ENCODE assay signal across 2 cellular contexts in genomic region chr6:80433010-80433665, GRCh38.
A peak's percentile ranks its signal among the peaks of the same experiment; 100 is the strongest.
TF ChIP-seq lines count a peak whose summit lies in the region.

No MANE protein-coding gene starts in this region.

TF ChIP-seq in HepG2, 621 proteins besides CTCF, POLR2A, EP300 and RAD21:
- TF ChIP-seq SNAPC2 (CRISPR knock-in tag; IDR thresholded peaks at IDR 0.05) (no peak), ZBTB44 (CRISPR knock-in tag; IDR thresholded peaks at IDR 0.05) (no peak), IKZF1 (IDR thresholded peaks at IDR 0.05) (no peak), ATF5 (CRISPR knock-in tag; IDR thresholded peaks at IDR 0.05; ENCODE audit: low read depth) (no peak), ATF6 (CRISPR knock-in tag; conservative IDR thresholded peaks at IDR 0.05) (no peak)
TF ChIP-seq in HepG2: peak in this region for 0.

TF ChIP-seq in H1, 55 proteins besides CTCF, POLR2A, EP300 and RAD21:
- TF ChIP-seq NRF1 (IDR thresholded peaks at IDR 0.05; ENCODE audit: low read depth, low read length) (no peak), CHD2 (IDR thresholded peaks at IDR 0.05; ENCODE audit: low read length) (no peak), SIRT6 (IDR thresholded peaks at IDR 0.05; ENCODE audit: low read length) (no peak), YY1 (IDR thresholded peaks at IDR 0.05; ENCODE audit: low read depth, low read length) (peak; percentile 55; the same call in 1 of the 2 replicates)
